Comparison of ENCODE assay signal across 8 cellular contexts in the genomic region with DNA sequence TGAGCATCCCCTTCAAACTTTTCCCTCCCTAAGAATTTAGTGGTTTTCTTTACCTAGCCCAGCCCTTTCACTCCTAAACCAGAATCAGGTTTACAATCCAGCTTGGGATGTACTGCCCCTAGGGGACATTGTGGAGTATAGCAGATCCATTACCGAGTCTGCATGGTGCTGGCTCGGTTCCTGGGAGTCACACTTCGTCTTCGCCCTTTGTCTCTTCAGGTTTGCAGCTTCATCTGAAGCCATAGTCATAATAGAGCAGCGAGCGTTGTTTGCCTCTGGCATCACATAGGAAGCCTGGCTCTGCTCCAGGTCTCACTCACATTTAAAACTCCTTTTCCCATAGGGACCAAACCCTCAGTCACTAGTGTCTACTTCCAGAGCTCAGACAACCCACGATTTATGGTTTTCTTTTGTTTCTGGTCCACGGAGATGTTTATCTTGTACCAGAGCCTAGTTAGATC.
DNase-seq lines count a peak whose midpoint lies in the region; ATAC-seq and TF ChIP-seq lines count a peak whose summit lies in the region.

No MANE protein-coding gene starts in this region.

- no peak for DNase-seq in DND-41
- DNase-seq in NCI-H2171 treated with DMSO at 0.1 percent for 48 hours (lab: John Stamatoyannopoulos, UW): peak; percentile 83
- no peak for DNase-seq in astrocyte of the cerebellum (ENCODE audit: low read depth)
- DNase-seq in inferior parietal cortex (ENCODE audit: extremely low spot score): peak; percentile 55
- DNase-seq in tibial artery: no peak
- DNase-seq in stimulated activated CD4-positive, alpha-beta T cell treated with anti-CD3 and anti-CD28 coated beads, Interleukin-4, amount 100 ng/mL, for 1 hour: no peak

- H3K36me3 ChIP-seq in DND-41 (ENCODE audit: insufficient read depth, low read length): no peaks in the 10 kb centered on the region
- H3K36me3 ChIP-seq in tibial artery: no peaks in the 10 kb centered on the region

- no peaks in the 10 kb centered on the region for H3K27me3 ChIP-seq in DND-41 (ENCODE audit: insufficient read depth, low read length, poor library complexity)
- peaks cover 0 to 30% of the 10 kb centered on the region in 2 donors for H3K27me3 ChIP-seq in tibial artery

- H3K79me2 ChIP-seq in DND-41 (ENCODE audit: insufficient read depth, low read length): no peaks in the 10 kb centered on the region

- H3K4me1 ChIP-seq in DND-41 (ENCODE audit: insufficient read depth, low read length): no peaks in the 10 kb centered on the region
- H3K4me1 ChIP-seq in tibial artery: peaks cover 0 to 11% (median 3%) of the 10 kb centered on the region in 4 donors

- in situ Hi-C loops in astrocyte of the cerebellum (cut with HindIII; ENCODE audit: low sequenced_read_pairs): no loop called here

- no peak overlapping the region for H3K9ac ChIP-seq in DND-41 (ENCODE audit: low read depth, low read length)

- no peaks in the 10 kb centered on the region for H4K20me1 ChIP-seq in DND-41 (ENCODE audit: insufficient read depth, low read length)

- no peak overlapping the region for H3K4me3 ChIP-seq in DND-41 (ENCODE audit: low read depth in 1 of 2, low read length in 2 of 2)
- no peak overlapping the region for H3K4me3 ChIP-seq in astrocyte of the cerebellum (ENCODE audit: low read depth, low read length)
- H3K4me3 ChIP-seq in tibial artery: no peak overlapping the region

- H3K27ac ChIP-seq in DND-41 (ENCODE audit: low read length) (no peak overlapping the region), tibial artery (no peak overlapping the region)

- H2AFZ ChIP-seq in DND-41 (ENCODE audit: low read depth, low read length): no peak overlapping the region

- TF ChIP-seq CTCF in DND-41 (IDR thresholded peaks at IDR 0.05; ENCODE audit: borderline replicate concordance, extremely low read depth, low read length, poor library complexity, severe bottlenecking) (peak; percentile 61), astrocyte of the cerebellum (IDR thresholded peaks at IDR 0.05; ENCODE audit: low read depth, low read length, missing control alignments) (peak; percentile 83), tibial artery (IDR thresholded peaks at IDR 0.05) (peak; percentile 53 to 70)

- no peak overlapping the region for H3K4me2 ChIP-seq in DND-41 (ENCODE audit: insufficient read depth, low read length)

- intact Hi-C loops in tibial artery (cut with DNase I; ENCODE audit: low total_unique reads): no loop called here

- H3K9me3 ChIP-seq in DND-41 (ENCODE audit: insufficient read depth, low read length, severe bottlenecking) (no peaks in the 10 kb centered on the region), tibial artery (no peaks in the 10 kb centered on the region)

- ATAC-seq in DND-41 (ENCODE audit: insufficient read depth, low read depth) (peak; percentile 63; the same call in 2 of the 3 replicates), GM19397 (IDR thresholded peaks at IDR 0.05; ENCODE audit: unreplicated experiment) (peak; percentile 86), HG03196 (IDR thresholded peaks at IDR 0.05; ENCODE audit: unreplicated experiment) (peak; percentile 93)

Comparison
In these comparisons a context has a peak if more than half of its experiments do, and no peak if none do; other contexts are left out.
1. DNase-seq: peak in NCI-H2171 treated with DMSO at 0.1 percent for 48 hours (single experiment) and inferior parietal cortex (single experiment); none in DND-41 (single experiment), astrocyte of the cerebellum (single experiment), tibial artery (0 of 2) and stimulated activated CD4-positive, alpha-beta T cell treated with anti-CD3 and anti-CD28 coated beads, Interleukin-4, amount 100 ng/mL, for 1 hour (single experiment).
2. Peak in every context shown above with its lines, with median percentiles within 50 percentile points of each other: ATAC-seq and CTCF ChIP-seq.